In genomic region chr16:54931757-54932660, GRCh38 we compare ENCODE assay signal across 9 cellular contexts. TPM values are rescaled to one million over a fixed set of nuclear protein-coding genes. Genes with fewer than 3 reads are reported as not detected.
DNase-seq lines count a peak whose midpoint lies in the region; ATAC-seq and TF ChIP-seq lines count a peak whose summit lies in the region.
"Had no signal": no experiment of that assay in that cellular context is flagged by ENCODE, and none has a peak within 500 bp of the region (broad histone marks: within the 10 kb centered on the region; RNA-seq: fewer than 3 reads in every experiment).

No MANE protein-coding gene starts in this region.

- H3K27ac Mint-ChIP-seq in endothelial cell (ENCODE audit: unreplicated experiment) = no peak overlapping the region

- intact Hi-C loops in ovary (cut with DNase I) = loop anchor here in 1 of 4 donors (10.0 kb wide), 1 partner anchor 647 kb away; the partner anchor contains the start of gene IRX3

- H3K4me1 Mint-ChIP-seq in endothelial cell (ENCODE audit: unreplicated experiment) = peaks cover 39% of the 10 kb centered on the region

- TF ChIP-seq POLR2A in ovary (IDR thresholded peaks at IDR 0.05) (no peak), tibial nerve (IDR thresholded peaks at IDR 0.05) (no peak)

- H3K4me1 ChIP-seq in ovary (ENCODE audit: insufficient read depth) (peaks cover 3% of the 10 kb centered on the region), tibial nerve (peaks cover 0 to 71% (median 28%) of the 10 kb centered on the region in 4 donors)

- H3K4me3 ChIP-seq in ovary (peak overlapping the region; percentile 59), tibial nerve (peak overlapping the region in 2 of 4 donors; percentile 13 to 47)
- H3K4me3 ChIP-seq: mucosa of descending colon had no signal

- H3K9me3 ChIP-seq in ovary = no peaks in the 10 kb centered on the region
- no peaks in the 10 kb centered on the region for H3K9me3 ChIP-seq in tibial nerve
- H3K9me3 ChIP-seq: mucosa of descending colon had no signal

- 9 to 13% (median 12%) methylated on average over 51 to 61 of the region's 61 CpGs for WGBS in ovary, 3 donors
- WGBS in tibial nerve, 2 donors = 8 to 14% methylated on average over 32 to 59 of the region's 61 CpGs

- H3K9me3 Mint-ChIP-seq in endothelial cell (ENCODE audit: unreplicated experiment) = no peaks in the 10 kb centered on the region

- ATAC-seq in HG03159 (IDR thresholded peaks at IDR 0.05; ENCODE audit: unreplicated experiment) (no peak), HG02870 (IDR thresholded peaks at IDR 0.05; ENCODE audit: unreplicated experiment) (no peak)
- ATAC-seq: mucosa of descending colon had no signal

- DNase-seq in EL = peak; percentile 31
- peak; percentile 80 for DNase-seq in NCI-H82 (lab: John Stamatoyannopoulos, UW)
- no peak for DNase-seq in endothelial cell (ENCODE audit: low spot score)
- peak in 1 of 5 donors; percentile 29 for DNase-seq in ovary
- no peak for DNase-seq in NCI-H2196 treated with DMSO at 0.1 percent for 48 hours (lab: John Stamatoyannopoulos, UW; ENCODE audit: unreplicated experiment)
- DNase-seq in tibial nerve (ENCODE audit: low spot score in 2 of 2) = no peak

- no peak overlapping the region for H3K27ac ChIP-seq in ovary
- H3K27ac ChIP-seq in tibial nerve = no peak overlapping the region

- H3K36me3 ChIP-seq in ovary (no peaks in the 10 kb centered on the region), tibial nerve (no peaks in the 10 kb centered on the region)

- H3K4me3 Mint-ChIP-seq in endothelial cell (ENCODE audit: unreplicated experiment) = peak overlapping the region; percentile 88

- no peak for TF ChIP-seq CTCF in endothelial cell (IDR thresholded peaks at IDR 0.05; ENCODE audit: unreplicated experiment)
- no peak for TF ChIP-seq CTCF in ovary (IDR thresholded peaks at IDR 0.05)
- no peak for TF ChIP-seq CTCF in tibial nerve (IDR thresholded peaks at IDR 0.05)

- peaks cover 37% of the 10 kb centered on the region for H3K27me3 Mint-ChIP-seq in endothelial cell (ENCODE audit: unreplicated experiment)

- no peaks in the 10 kb centered on the region for H3K36me3 Mint-ChIP-seq in endothelial cell (ENCODE audit: low read depth, unreplicated experiment)

- TF ChIP-seq EP300 in ovary (IDR thresholded peaks at IDR 0.05) (no peak), tibial nerve (IDR thresholded peaks at IDR 0.05) (no peak)

- H3K27me3 ChIP-seq in ovary (no peaks in the 10 kb centered on the region), tibial nerve (peaks cover 10 to 83% of the 10 kb centered on the region in 2 donors)

RNA-seq across cellular contexts. Expression of gene IRX5, which starts 1.3 kb away (rescaled TPM):
- total RNA-seq in endothelial cell (ENCODE audit: unreplicated experiment) (2.6 TPM), ovary (1 to 10 TPM in 1 of 7 donors, under 1 TPM in 6; 0.35 to 9.7 (median 0.60) TPM), tibial nerve (not detected)
- 1 to 10 TPM; 1.1 to 1.6 TPM for polyA plus RNA-seq in ovary
- total RNA-seq: mucosa of descending colon had no signal

Comparison
In these comparisons a context has a peak if more than half of its experiments do, and no peak if none do; other contexts are left out.
1. DNase-seq: peak in EL (single experiment) and NCI-H82 (single experiment); none in endothelial cell (single experiment), NCI-H2196 treated with DMSO at 0.1 percent for 48 hours (single experiment) and tibial nerve (0 of 2).